In the genomic region with DNA sequence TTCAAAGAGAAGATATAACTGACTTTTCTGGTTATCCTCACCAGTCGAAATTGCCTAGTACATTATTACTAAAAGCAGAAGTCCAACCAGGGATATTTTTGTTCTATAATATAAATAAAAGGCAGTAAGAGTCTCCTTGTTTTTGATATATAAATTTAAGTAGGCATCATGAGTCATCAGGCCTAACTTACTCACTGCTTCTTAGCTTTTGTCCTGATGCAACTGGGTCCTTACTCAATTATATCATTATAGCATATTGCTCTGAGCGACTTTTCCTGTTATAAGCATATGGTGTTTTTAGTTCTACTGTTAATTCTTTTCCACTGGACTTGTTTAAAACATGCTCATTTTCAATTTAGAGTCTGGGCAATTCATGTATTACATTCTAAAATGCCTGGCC, we compare ENCODE assay signal across 33 cellular contexts.
DNase-seq lines count a peak whose midpoint lies in the region; ATAC-seq, FAIRE-seq and TF ChIP-seq lines count a peak whose summit lies in the region.
"Had no signal": no experiment of that assay in that cellular context is flagged by ENCODE, and none has a peak within 500 bp of the region (broad histone marks: within the 10 kb centered on the region; RNA-seq: fewer than 3 reads in every experiment).

No MANE protein-coding gene starts in this region.

- intact Hi-C loops in MCF 10A (cut with micrococcal nuclease) (no loop called here), breast epithelium (cut with DNase I; ENCODE audit: low total_unique reads) (no loop called here)

- DNase-seq in MCF 10A (ENCODE audit: unreplicated experiment) (peak; percentile 52), breast epithelium (ENCODE audit: low spot score in 2 of 2) (no peak), bronchial epithelial cell (ENCODE audit: low read depth) (peak; percentile 66), foreskin fibroblast (peak; percentile 64 to 79), GM19238 (ENCODE audit: insufficient read length, low spot score) (no peak), NCI-H1105 (lab: John Stamatoyannopoulos, UW) (no peak)
- DNase-seq: activated CD4-positive, alpha-beta memory T cell treated with anti-CD3 and anti-CD28 coated beads for 36 hours; activated CD4-positive, CD25-positive, alpha-beta regulatory T cell treated with anti-CD3 and anti-CD28 coated beads, Interleukin-2, amount 50 U/mL, for 72 hours; activated CD8-positive, alpha-beta memory T cell treated with anti-CD3 and anti-CD28 coated beads, Interleukin-2, amount 50 U/mL, for 4 hours; activated naive CD4-positive, alpha-beta T cell treated with anti-CD3 and anti-CD28 coated beads, Interleukin-2, amount 10 ng/mL, durations not matched to agents 7 days and 5 days; amygdala; CD8-positive, alpha-beta T cell; DMS 273 treated with DMSO at 0.1 percent for 48 hours; heart left ventricle; KG1; NCI-H146; NCI-H2107; NCI-H446; NCI-H82; posterior cingulate gyrus; stimulated activated CD4-positive, alpha-beta T cell treated with anti-CD3 and anti-CD28 coated beads, Interleukin-4, amount 100 ng/mL, for 4 hours; T-helper 17 cell; upper lobe of right lung had no signal

- H3K27ac ChIP-seq in breast epithelium = no peak overlapping the region
- H3K27ac ChIP-seq: 22Rv1, cardiac muscle cell, heart left ventricle, upper lobe of right lung had no signal

- no peaks in the 10 kb centered on the region for H3K4me1 Mint-ChIP-seq in MCF 10A (ENCODE audit: insufficient read depth, unreplicated experiment)
- H3K4me1 Mint-ChIP-seq: activated naive CD4-positive, alpha-beta T cell treated with anti-CD3 and anti-CD28 coated beads, Interleukin-2, amount 10 ng/mL, durations not matched to agents 7 days and 5 days; neural crest cell; stimulated activated memory B cell treated with anti-CD40 and anti-IgM and Interleukin-4, amounts not matched to agents 10 μg/mL and 1 μg/mL and 100 μg/mL, for 72 hours; T-helper 17 cell had no signal

- no peak overlapping the region for H3K4me3 Mint-ChIP-seq in MCF 10A (ENCODE audit: unreplicated experiment)
- H3K4me3 Mint-ChIP-seq: activated CD4-positive, alpha-beta memory T cell treated with anti-CD3 and anti-CD28 coated beads for 36 hours; activated naive CD4-positive, alpha-beta T cell treated with anti-CD3 and anti-CD28 coated beads, Interleukin-2, amount 10 ng/mL, durations not matched to agents 7 days and 5 days; CD8-positive, alpha-beta T cell; dendritic cell treated with granulocyte-macrophage colony-stimulating factor and Interleukin-4, amounts not matched to agents 40 ng/mL and 50 ng/mL, for 4 days; neural crest cell; stimulated activated memory B cell treated with anti-CD40 and anti-IgM and Interleukin-4, amounts not matched to agents 10 μg/mL and 1 μg/mL and 100 μg/mL, for 72 hours; T-helper 17 cell had no signal

- TF ChIP-seq CTCF in MCF 10A (IDR thresholded peaks at IDR 0.05; ENCODE audit: unreplicated experiment) (no peak), breast epithelium (IDR thresholded peaks at IDR 0.05) (no peak), bronchial epithelial cell (IDR thresholded peaks at IDR 0.05; ENCODE audit: insufficient read depth, low read length, severe bottlenecking) (no peak), foreskin fibroblast (IDR thresholded peaks at IDR 0.05; ENCODE audit: low read depth, low read length) (no peak)

- POLR2A ChIA-PET in MCF 10A (lab: Yijun Ruan, JAX) = interaction anchor here (1.0 kb wide), 1 partner anchor 21 kb away, joined by 3 read pairs; no protein-coding TSS in a partner anchor

- CTCF ChIA-PET in MCF 10A (lab: Yijun Ruan, JAX) = no interaction called here

- no peaks in the 10 kb centered on the region for H3K36me3 Mint-ChIP-seq in MCF 10A (ENCODE audit: insufficient read depth, unreplicated experiment)
- H3K36me3 Mint-ChIP-seq: activated CD4-positive, alpha-beta memory T cell treated with anti-CD3 and anti-CD28 coated beads for 36 hours; activated naive CD4-positive, alpha-beta T cell treated with anti-CD3 and anti-CD28 coated beads, Interleukin-2, amount 10 ng/mL, durations not matched to agents 7 days and 5 days; CD8-positive, alpha-beta T cell; stimulated activated memory B cell treated with anti-CD40 and anti-IgM and Interleukin-4, amounts not matched to agents 10 μg/mL and 1 μg/mL and 100 μg/mL, for 72 hours had no signal

- H3K4me3 ChIP-seq in breast epithelium (no peak overlapping the region), bronchial epithelial cell (ENCODE audit: low read depth, low read length) (no peak overlapping the region), foreskin fibroblast (ENCODE audit: low read depth in 1 of 2, low read length in 2 of 2) (no peak overlapping the region)
- H3K4me3 ChIP-seq: cardiac muscle cell, heart left ventricle, upper lobe of right lung had no signal

- H3K9me3 ChIP-seq in breast epithelium = no peaks in the 10 kb centered on the region
- H3K9me3 ChIP-seq: heart left ventricle, upper lobe of right lung had no signal

- H3K27me3 ChIP-seq in breast epithelium (no peaks in the 10 kb centered on the region), bronchial epithelial cell (ENCODE audit: control insufficient read depth, insufficient read depth, low read length) (no peaks in the 10 kb centered on the region)
- H3K27me3 ChIP-seq: cardiac muscle cell, heart left ventricle, upper lobe of right lung had no signal

- no peaks in the 10 kb centered on the region for H3K9me3 Mint-ChIP-seq in MCF 10A (ENCODE audit: unreplicated experiment)
- H3K9me3 Mint-ChIP-seq: activated naive CD4-positive, alpha-beta T cell treated with anti-CD3 and anti-CD28 coated beads, Interleukin-2, amount 10 ng/mL, durations not matched to agents 7 days and 5 days; CD8-positive, alpha-beta T cell; dendritic cell treated with granulocyte-macrophage colony-stimulating factor and Interleukin-4, amounts not matched to agents 40 ng/mL and 50 ng/mL, for 4 days had no signal

- no peak for FAIRE-seq in bronchial epithelial cell (lab: Jason Lieb, UNC)
- FAIRE-seq: H54 had no signal

- no TSS peak for BruUV-seq in MCF 10A (replicated peaks; lab: Mats Ljungman, UMichigan)

- H3K27me3 Mint-ChIP-seq in MCF 10A (ENCODE audit: insufficient read depth, unreplicated experiment) = no peaks in the 10 kb centered on the region
- H3K27me3 Mint-ChIP-seq: activated CD4-positive, alpha-beta memory T cell treated with anti-CD3 and anti-CD28 coated beads for 36 hours; activated naive CD4-positive, alpha-beta T cell treated with anti-CD3 and anti-CD28 coated beads, Interleukin-2, amount 10 ng/mL, durations not matched to agents 7 days and 5 days; dendritic cell treated with granulocyte-macrophage colony-stimulating factor and Interleukin-4, amounts not matched to agents 40 ng/mL and 50 ng/mL, for 4 days; stimulated activated memory B cell treated with anti-CD40 and anti-IgM and Interleukin-4, amounts not matched to agents 10 μg/mL and 1 μg/mL and 100 μg/mL, for 72 hours; T-helper 17 cell had no signal

- H3K36me3 ChIP-seq in breast epithelium = no peaks in the 10 kb centered on the region
- H3K36me3 ChIP-seq in bronchial epithelial cell (ENCODE audit: control insufficient read depth, insufficient read depth, low read length) = no peaks in the 10 kb centered on the region
- H3K36me3 ChIP-seq: cardiac muscle cell, heart left ventricle, upper lobe of right lung had no signal

- no peaks in the 10 kb centered on the region for H3K4me1 ChIP-seq in breast epithelium
- H3K4me1 ChIP-seq: heart left ventricle, upper lobe of right lung had no signal

- ATAC-seq in GM21526 (IDR thresholded peaks at IDR 0.05; ENCODE audit: low FRiP score, unreplicated experiment) (no peak), HG03159 (IDR thresholded peaks at IDR 0.05; ENCODE audit: unreplicated experiment) (no peak)
- ATAC-seq: CD8-positive, alpha-beta T cell; heart left ventricle; sciatic nerve; SK-N-SH treated with all-trans-retinoic acid at 6 μM for 48 hours; stimulated activated memory B cell treated with anti-CD40 and anti-IgM and Interleukin-4, amounts not matched to agents 10 μg/mL and 1 μg/mL and 100 μg/mL, for 72 hours; T-helper 17 cell; upper lobe of right lung had no signal

- TF ChIP-seq POLR2A in breast epithelium (IDR thresholded peaks at IDR 0.05) = no peak

- H3K27ac Mint-ChIP-seq in MCF 10A (ENCODE audit: low read depth, unreplicated experiment) = no peak overlapping the region
- H3K27ac Mint-ChIP-seq: activated CD4-positive, alpha-beta memory T cell treated with anti-CD3 and anti-CD28 coated beads for 36 hours; activated naive CD4-positive, alpha-beta T cell treated with anti-CD3 and anti-CD28 coated beads, Interleukin-2, amount 10 ng/mL, durations not matched to agents 7 days and 5 days; CD8-positive, alpha-beta T cell; dendritic cell treated with granulocyte-macrophage colony-stimulating factor and Interleukin-4, amounts not matched to agents 40 ng/mL and 50 ng/mL, for 4 days; stimulated activated memory B cell treated with anti-CD40 and anti-IgM and Interleukin-4, amounts not matched to agents 10 μg/mL and 1 μg/mL and 100 μg/mL, for 72 hours; T-helper 17 cell had no signal

Comparison
In these comparisons a context has a peak if more than half of its experiments do, and no peak if none do; other contexts are left out.
1. DNase-seq: peak in MCF 10A (single experiment), bronchial epithelial cell (single experiment) and foreskin fibroblast (2 of 2); none in breast epithelium (0 of 2), GM19238 (single experiment) and NCI-H1105 (single experiment).